ENCODE assay signal across 8 cellular contexts in genomic region chr4:103098746-103099421, GRCh38. TPM values are rescaled to one million over a fixed set of nuclear protein-coding genes. Genes with fewer than 3 reads are reported as not detected.
DNase-seq lines count a peak whose midpoint lies in the region; TF ChIP-seq lines count a peak whose summit lies in the region.

No MANE protein-coding gene starts in this region.

- H3K9me3 Mint-ChIP-seq in activated CD4-positive, alpha-beta T cell treated with anti-CD3 and anti-CD28 coated beads, Interleukin-2, amount 10 ng/mL, durations not matched to agents 24 days and 14 days, result no peaks in the 10 kb centered on the region

- H3K4me3 ChIP-seq in transverse colon, result peak overlapping the region; percentile 36 to 59 (median 48)

- intact Hi-C loops in activated CD4-positive, alpha-beta T cell treated with anti-CD3 and anti-CD28 coated beads, Interleukin-2, amount 10 ng/mL, durations not matched to agents 24 days and 14 days (cut with micrococcal nuclease), result loop anchor here (1.0 to 5.0 kb wide), 9 partner anchors 23 to 752 kb away; partner anchors contain the start of genes CISD2, SLC39A8, SLC9B1 and SLC9B2
- intact Hi-C loops in transverse colon (cut with DNase I; ENCODE audit: low total_unique reads), result loop anchor here (10.0 kb wide), 1 partner anchor 474 kb away; no protein-coding TSS in a partner anchor

- TF ChIP-seq EP300 in transverse colon (IDR thresholded peaks at IDR 0.05; ENCODE audit: low read depth), result no peak

- in situ Hi-C loops in transverse colon (cut with MboI; ENCODE audit: low pct_ligation_motif_present in 1 of 4, low pct_unique_long_range_greater_than_20kb in 1 of 4, low sequenced_read_pairs in 3 of 4), result no loop called here

- H3K36me3 Mint-ChIP-seq in activated CD4-positive, alpha-beta T cell treated with anti-CD3 and anti-CD28 coated beads, Interleukin-2, amount 10 ng/mL, durations not matched to agents 24 days and 14 days (ENCODE audit: low read depth), result peaks cover 2% of the 10 kb centered on the region

- WGBS in transverse colon (ENCODE audit: low coverage in 1 of 2), 2 donors, result 16 to 26% methylated on average over 4 of the region's 4 CpGs

- no peaks in the 10 kb centered on the region for H3K27me3 ChIP-seq in transverse colon

- H3K4me3 Mint-ChIP-seq in activated CD4-positive, alpha-beta T cell treated with anti-CD3 and anti-CD28 coated beads, Interleukin-2, amount 10 ng/mL, durations not matched to agents 24 days and 14 days, result peak overlapping the region; percentile 84

- H3K9me3 ChIP-seq in transverse colon, result no peaks in the 10 kb centered on the region

- H3K36me3 ChIP-seq in transverse colon, result no peaks in the 10 kb centered on the region

- H3K27ac ChIP-seq in cingulate gyrus (ENCODE audit: low read depth, low read length) (peak overlapping the region; percentile 52), transverse colon (peak overlapping the region; percentile 63 to 84 (median 73))

- no peak for DNase-seq in activated CD4-positive, alpha-beta T cell treated with anti-CD3 and anti-CD28 coated beads, Interleukin-2, amount 10 ng/mL, durations not matched to agents 24 days and 14 days
- no peak for DNase-seq in activated CD4-positive, alpha-beta T cell treated with anti-CD3 and anti-CD28 coated beads, Interleukin-2, amount 50 U/mL, for 48 hours
- DNase-seq in medulla oblongata (ENCODE audit: extremely low spot score) (peak; percentile 48), transverse colon (no peak), GDM1 (lab: John Stamatoyannopoulos, UW) (no peak), GM19238 (ENCODE audit: insufficient read length, low spot score) (no peak), NOMO-1 treated with DMSO at 0.1 percent for 48 hours (lab: John Stamatoyannopoulos, UW; ENCODE audit: unreplicated experiment) (no peak)

- peaks cover 6 to 25% (median 14%) of the 10 kb centered on the region in 4 donors for H3K4me1 ChIP-seq in transverse colon

- TF ChIP-seq CTCF in transverse colon (IDR thresholded peaks at IDR 0.05), result no peak

- H3K27me3 Mint-ChIP-seq in activated CD4-positive, alpha-beta T cell treated with anti-CD3 and anti-CD28 coated beads, Interleukin-2, amount 10 ng/mL, durations not matched to agents 24 days and 14 days, result no peaks in the 10 kb centered on the region

- peaks cover 8% of the 10 kb centered on the region for H3K4me1 Mint-ChIP-seq in activated CD4-positive, alpha-beta T cell treated with anti-CD3 and anti-CD28 coated beads, Interleukin-2, amount 10 ng/mL, durations not matched to agents 24 days and 14 days

- peak overlapping the region; percentile 83 for H3K27ac Mint-ChIP-seq in activated CD4-positive, alpha-beta T cell treated with anti-CD3 and anti-CD28 coated beads, Interleukin-2, amount 10 ng/mL, durations not matched to agents 24 days and 14 days

- TF ChIP-seq POLR2A in transverse colon (IDR thresholded peaks at IDR 0.05), result no peak

RNA-seq across cellular contexts. Expression of gene BDH2, which starts 0.8 kb away (rescaled TPM):
- 11.0 and 13.2 TPM in 2 replicates for total RNA-seq in activated CD4-positive, alpha-beta T cell treated with anti-CD3 and anti-CD28 coated beads, Interleukin-2, amount 10 ng/mL, durations not matched to agents 24 days and 14 days
- 10 to 100 TPM; 13.8 to 54.0 (median 31.9) TPM for total RNA-seq in transverse colon

RNA-seq across cellular contexts. Expression of gene SLC9B2, which starts 22.3 kb away (rescaled TPM):
- total RNA-seq in activated CD4-positive, alpha-beta T cell treated with anti-CD3 and anti-CD28 coated beads, Interleukin-2, amount 10 ng/mL, durations not matched to agents 24 days and 14 days, result 37.6 and 39.7 TPM in 2 replicates
- 10 to 100 TPM in 2 of 4 donors, 1 to 10 TPM in 1, under 1 TPM in 1; 0.96 to 20.6 (median 7.1) TPM for total RNA-seq in transverse colon
